ENCODE assay signal across 22 cellular contexts in genomic region chr13:48646791-48647190, GRCh38. TPM values are rescaled to one million over a fixed set of nuclear protein-coding genes. Genes with fewer than 3 reads are reported as not detected.
"Had no signal": no experiment of that assay in that cellular context is flagged by ENCODE, and none has a peak within 500 bp of the region (broad histone marks: within the 10 kb centered on the region; RNA-seq: fewer than 3 reads in every experiment).

No MANE protein-coding gene starts in this region.

- H3K27ac Mint-ChIP-seq: nephron progenitor cell had no signal

- H3K9me3 Mint-ChIP-seq: nephron progenitor cell had no signal

- DNase-seq: colonic mucosa; effector CD8-positive, alpha-beta T cell; heart left ventricle; hippocampal formation; left colon; left ventricle myocardium superior; mesendoderm; naive thymus-derived CD4-positive, alpha-beta T cell; nephron progenitor cell; spleen; stimulated activated CD4-positive, alpha-beta T cell treated with anti-CD3 and anti-CD28 coated beads, Interleukin-2, amount 100 ng/mL, for 24 hours; stimulated activated naive CD4-positive, alpha-beta T cell; stomach; substantia nigra; transverse colon had no signal

- H3K27me3 ChIP-seq: colonic mucosa, heart left ventricle, spleen, stomach, transverse colon had no signal

- ATAC-seq: left ventricle myocardium superior; naive thymus-derived CD4-positive, alpha-beta T cell; sciatic nerve had no signal

- H3K27ac ChIP-seq: colonic mucosa, heart left ventricle, spleen, stomach, thoracic aorta, transverse colon had no signal

- H3K4me3 Mint-ChIP-seq: naive thymus-derived CD4-positive, alpha-beta T cell; nephron progenitor cell had no signal

- H3K36me3 ChIP-seq: colonic mucosa, heart left ventricle, spleen, stomach, thoracic aorta, transverse colon had no signal

- H3K4me1 ChIP-seq: colonic mucosa, transverse colon had no signal

- H3K4me3 ChIP-seq: colonic mucosa, heart left ventricle, lung, spleen, stomach, thoracic aorta, transverse colon had no signal

- H3K36me3 Mint-ChIP-seq: naive thymus-derived CD4-positive, alpha-beta T cell had no signal

- H3K9me3 ChIP-seq: colonic mucosa, heart left ventricle, spleen, stomach, thoracic aorta, transverse colon had no signal

RNA-seq across cellular contexts. Expression of gene CYSLTR2, which starts 6.9 kb away (rescaled TPM):
- total RNA-seq: dermis microvascular lymphatic vessel endothelial cell, fibroblast of lung, osteocyte, pulmonary artery endothelial cell had no signal
